31 cellular contexts compared by ENCODE assay signal in the genomic region with DNA sequence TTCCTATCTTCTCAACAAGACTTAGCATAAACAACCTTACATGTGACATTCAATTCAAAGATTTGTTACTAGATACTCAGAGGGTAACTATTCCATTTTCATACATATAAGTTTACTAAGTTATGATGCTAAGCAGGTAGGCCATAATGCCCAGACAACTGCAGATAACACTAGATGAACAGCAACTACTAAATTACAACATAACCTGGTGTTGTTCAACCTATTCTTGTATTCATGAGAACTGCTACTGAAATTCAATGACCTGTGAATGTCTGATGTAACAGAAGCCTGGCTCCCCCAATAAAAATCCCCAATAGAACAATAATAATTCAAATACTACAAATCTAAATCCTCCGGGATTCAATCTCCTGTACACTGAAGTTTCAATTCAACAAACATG.
"Had no signal": no experiment of that assay in that cellular context is flagged by ENCODE, and none has a peak within 500 bp of the region (broad histone marks: within the 10 kb centered on the region; RNA-seq: fewer than 3 reads in every experiment).

No MANE protein-coding gene starts in this region.

- H3K4me3 ChIP-seq: cardiac muscle cell, PC-9, SK-N-MC had no signal

- H3K9ac ChIP-seq: KMS-11 had no signal

- H3K4me3 Mint-ChIP-seq: activated B cell treated with CpG ODN at 0.5 μM for 24 hours; activated CD4-positive, alpha-beta T cell treated with anti-CD3 and anti-CD28 coated beads, Interleukin-2, amount 10 ng/mL, durations not matched to agents 24 days and 14 days; activated CD8-positive, alpha-beta memory T cell treated with anti-CD3 and anti-CD28 coated beads, Interleukin-2, amount 10 ng/mL, durations not matched to agents 7 days and 5 days; activated naive CD4-positive, alpha-beta T cell treated with anti-CD3 and anti-CD28 coated beads, Interleukin-2, amount 50 U/mL, for 24 hours; activated T-cell treated with anti-CD3 and anti-CD28 coated beads, Interleukin-2, amount 50 U/mL, for 24 hours; activated T-helper 1 cell treated with anti-CD3 and anti-CD28 coated beads, Interleukin-12 subunit alpha, Interleukin-12 subunit beta, Interleukin-2, Interleukin-4 antibody, amounts not matched to agents 30 ng/mL and 10 ng/mL and 1 ng/mL, durations not matched to agents 14 hours and 24 hours and 36 hours; T-cell had no signal

- DNase-seq: activated B cell treated with CpG ODN at 0.5 μM for 24 hours; activated CD4-positive, alpha-beta T cell treated with anti-CD3 and anti-CD28 coated beads for 1 hour; activated CD4-positive, alpha-beta T cell treated with anti-CD3 and anti-CD28 coated beads, Interleukin-2, amount 10 ng/mL, durations not matched to agents 24 days and 14 days; activated CD4-positive, alpha-beta T cell treated with anti-CD3 and anti-CD28 coated beads, Interleukin-2, amount 50 U/mL, for 48 hours; activated CD8-positive, alpha-beta memory T cell treated with anti-CD3 and anti-CD28 coated beads, Interleukin-2, amount 10 ng/mL, durations not matched to agents 7 days and 5 days; activated effector memory CD4-positive, alpha-beta T cell treated with Interleukin-2 at 50 U/mL for 16 hours; activated naive CD4-positive, alpha-beta T cell; activated T-cell treated with anti-CD3 and anti-CD28 coated beads, Interleukin-2, amount 50 U/mL, for 24 hours; amygdala; brain microvascular endothelial cell; NCI-H1092; NCI-H1417; NCI-H1694; NCI-H2029; NCI-H2107; NCI-H2171 treated with DMSO at 0.1 percent for 48 hours; NCI-H345; NCI-H510A; NCI-H526 treated with DMSO at 0.1 percent for 48 hours; NCI-H82; PC-9; RPMI8226; T-cell; T-helper 2 cell; T1000 had no signal

- H3K27me3 Mint-ChIP-seq: activated B cell treated with CpG ODN at 0.5 μM for 24 hours; activated CD4-positive, alpha-beta T cell treated with anti-CD3 and anti-CD28 coated beads, Interleukin-2, amount 10 ng/mL, durations not matched to agents 24 days and 14 days; activated CD8-positive, alpha-beta memory T cell treated with anti-CD3 and anti-CD28 coated beads, Interleukin-2, amount 10 ng/mL, durations not matched to agents 7 days and 5 days; activated naive CD4-positive, alpha-beta T cell treated with anti-CD3 and anti-CD28 coated beads, Interleukin-2, amount 50 U/mL, for 24 hours; activated T-cell treated with anti-CD3 and anti-CD28 coated beads, Interleukin-2, amount 50 U/mL, for 24 hours; T-cell had no signal

- H3K4me2 ChIP-seq: KMS-11, PC-9 had no signal

- H3K27ac Mint-ChIP-seq: activated B cell treated with CpG ODN at 0.5 μM for 24 hours; activated CD4-positive, alpha-beta T cell treated with anti-CD3 and anti-CD28 coated beads, Interleukin-2, amount 10 ng/mL, durations not matched to agents 24 days and 14 days; activated CD8-positive, alpha-beta memory T cell treated with anti-CD3 and anti-CD28 coated beads, Interleukin-2, amount 10 ng/mL, durations not matched to agents 7 days and 5 days; activated naive CD4-positive, alpha-beta T cell treated with anti-CD3 and anti-CD28 coated beads, Interleukin-2, amount 50 U/mL, for 24 hours; activated T-cell treated with anti-CD3 and anti-CD28 coated beads, Interleukin-2, amount 50 U/mL, for 24 hours; activated T-helper 1 cell treated with anti-CD3 and anti-CD28 coated beads, Interleukin-12 subunit alpha, Interleukin-12 subunit beta, Interleukin-2, Interleukin-4 antibody, amounts not matched to agents 30 ng/mL and 10 ng/mL and 1 ng/mL, durations not matched to agents 14 hours and 24 hours and 36 hours; T-cell had no signal

- H3K27ac ChIP-seq: brain microvascular endothelial cell, cardiac muscle cell, KMS-11, PC-9, SK-N-MC had no signal

- H2AFZ ChIP-seq: PC-9 had no signal

- H3K9me3 Mint-ChIP-seq: activated B cell treated with CpG ODN at 0.5 μM for 24 hours; activated CD4-positive, alpha-beta T cell treated with anti-CD3 and anti-CD28 coated beads, Interleukin-2, amount 10 ng/mL, durations not matched to agents 24 days and 14 days; activated naive CD4-positive, alpha-beta T cell treated with anti-CD3 and anti-CD28 coated beads, Interleukin-2, amount 50 U/mL, for 24 hours; activated T-cell treated with anti-CD3 and anti-CD28 coated beads, Interleukin-2, amount 50 U/mL, for 24 hours; activated T-helper 1 cell treated with anti-CD3 and anti-CD28 coated beads, Interleukin-12 subunit alpha, Interleukin-12 subunit beta, Interleukin-2, Interleukin-4 antibody, amounts not matched to agents 30 ng/mL and 10 ng/mL and 1 ng/mL, durations not matched to agents 14 hours and 24 hours and 36 hours; T-cell had no signal

- H3K27me3 ChIP-seq: brain microvascular endothelial cell, cardiac muscle cell had no signal

- ATAC-seq: activated CD8-positive, alpha-beta memory T cell treated with anti-CD3 and anti-CD28 coated beads, Interleukin-2, amount 10 ng/mL, durations not matched to agents 7 days and 5 days; Right ventricle myocardium inferior; T-cell had no signal
